Comparison of ENCODE assay signal across 24 cellular contexts in genomic region chr3:101846709-101847108, GRCh38. TPM values are rescaled to one million over a fixed set of nuclear protein-coding genes. Genes with fewer than 3 reads are reported as not detected.
DNase-seq lines count a peak whose midpoint lies in the region; ATAC-seq, FAIRE-seq and TF ChIP-seq lines count a peak whose summit lies in the region.
"Had no signal": no experiment of that assay in that cellular context is flagged by ENCODE, and none has a peak within 500 bp of the region (broad histone marks: within the 10 kb centered on the region; RNA-seq: fewer than 3 reads in every experiment).

No MANE protein-coding gene starts in this region.

- peak overlapping the region in 4 of 7 donors; percentile 31 to 99 (median 70) for H3K27ac Mint-ChIP-seq in CD4-positive, alpha-beta memory T cell
- H3K27ac Mint-ChIP-seq: activated CD4-positive, alpha-beta T cell treated with anti-CD3 and anti-CD28 coated beads, Interleukin-2, amount 10 ng/mL, durations not matched to agents 7 days and 5 days; activated naive CD8-positive, alpha-beta T cell treated with anti-CD3 and anti-CD28 coated beads for 36 hours; activated T-helper 17 cell treated with anti-CD3 and anti-CD28 coated beads, Interleukin-2, amount 50 U/mL, for 72 hours had no signal

- H3K14ac ChIP-seq in H1 (ENCODE audit: insufficient read length) (no peak overlapping the region), trophoblast cell (ENCODE audit: low read length) (no peak overlapping the region)

- H2AFZ ChIP-seq in H1 (ENCODE audit: low read length) (no peak overlapping the region), trophoblast cell (ENCODE audit: insufficient read depth, low read length, poor library complexity) (no peak overlapping the region), SK-N-SH (ENCODE audit: low read depth) (no peak overlapping the region)

- no peak overlapping the region for H2BK15ac ChIP-seq in H1 (ENCODE audit: low read length)

- H3K23ac ChIP-seq in H1 (ENCODE audit: insufficient read length) (no peak overlapping the region), trophoblast cell (ENCODE audit: low read length) (no peak overlapping the region)

- H3K9me3 ChIP-seq in CD4-positive, alpha-beta memory T cell (ENCODE audit: control insufficient read depth in 1 of 2, low read length in 2 of 2): no peaks in the 10 kb centered on the region
- H3K9me3 ChIP-seq in H1 (ENCODE audit: insufficient read depth in 2 of 2, low read depth in 1 of 2, low read length in 1 of 2): no peaks in the 10 kb centered on the region
- no peaks in the 10 kb centered on the region for H3K9me3 ChIP-seq in trophoblast cell (ENCODE audit: insufficient read depth, low read depth, low read length)
- H3K9me3 ChIP-seq in SK-N-SH: no peaks in the 10 kb centered on the region
- H3K9me3 ChIP-seq in psoas muscle: no peaks in the 10 kb centered on the region
- H3K9me3 ChIP-seq: Peyer's patch had no signal

- CTCF ChIA-PET in CD4-positive, alpha-beta memory T cell (lab: Charles Lee; ENCODE audit: partially characterized antibody): interaction anchor here (0.9 kb wide), 1 partner anchor 42 kb away, joined by 3 read pairs; no protein-coding TSS in a partner anchor
- CTCF ChIA-PET in H1 (lab: Charles Lee; ENCODE audit: partially characterized antibody) (interaction anchor here (4.0 kb wide), 1 partner anchor 33 kb away, joined by 24 read pairs; no protein-coding TSS in a partner anchor), SK-N-SH (lab: Yijun Ruan, JAX) (interaction anchor here (2.3 kb wide), 1 partner anchor 33 kb away, joined by 7 read pairs; no protein-coding TSS in a partner anchor)

- H4K91ac ChIP-seq in H1 (replicated peaks; ENCODE audit: insufficient read length, low read length): peak overlapping the region; percentile 68
- no peak overlapping the region for H4K91ac ChIP-seq in trophoblast cell (ENCODE audit: low read depth, low read length)

- no peak overlapping the region for H3K27ac ChIP-seq in CD4-positive, alpha-beta memory T cell (ENCODE audit: low read depth, low read length)
- H3K27ac ChIP-seq in H1 (ENCODE audit: low read depth, low read length): no peak overlapping the region
- H3K27ac ChIP-seq in trophoblast cell (ENCODE audit: low read depth, low read length): no peak overlapping the region
- no peak overlapping the region for H3K27ac ChIP-seq in SK-N-SH (ENCODE audit: low read depth in 2 of 2, low read length in 1 of 2)
- no peak overlapping the region for H3K27ac ChIP-seq in psoas muscle
- H3K27ac ChIP-seq: SJSA1 had no signal

- intact Hi-C loops in CD4-positive, alpha-beta memory T cell (cut with micrococcal nuclease): no loop called here
- intact Hi-C loops in psoas muscle (cut with DNase I): no loop called here

- H3K79me1 ChIP-seq in H1 (ENCODE audit: low read depth, low read length) (no peaks in the 10 kb centered on the region), trophoblast cell (ENCODE audit: low read length) (peaks cover 21% of the 10 kb centered on the region)

- TF ChIP-seq RAD21 in H1 (IDR thresholded peaks at IDR 0.05 in 1 of 2, conservative IDR thresholded peaks at IDR 0.05 in 1 of 2; ENCODE audit: low read depth in 2 of 2, low read length in 2 of 2) (no peak), SK-N-SH (IDR thresholded peaks at IDR 0.05; ENCODE audit: low read length) (no peak)

- POLR2A ChIA-PET in CD4-positive, alpha-beta memory T cell (lab: Charles Lee; ENCODE audit: partially characterized antibody): interaction anchor here (1.3 to 8.2 kb wide), 2 partner anchors 18 to 25 kb away, joined by 3 to 213 read pairs; no protein-coding TSS in a partner anchor
- POLR2A ChIA-PET in H1 (lab: Charles Lee; ENCODE audit: partially characterized antibody) (interaction anchor here (0.7 to 1.6 kb wide), 3 partner anchors 10 to 38 kb away, joined by 3 to 5 read pairs (median 3); no protein-coding TSS in a partner anchor), SK-N-SH (lab: Yijun Ruan, JAX) (no interaction called here)

- H4K12ac ChIP-seq in trophoblast cell (ENCODE audit: low read depth, low read length): no peak overlapping the region

- H4K8ac ChIP-seq in H1 (ENCODE audit: extremely low read depth, insufficient read depth, low read length) (no peak overlapping the region), trophoblast cell (ENCODE audit: low read depth, low read length) (no peak overlapping the region)

- 87% methylated on average over 2 of the region's 2 CpGs; no CpG with 5 or more reads in 1 of the 2 experiments for WGBS in H1 (ENCODE audit: extremely low coverage in 1 of 2, insufficient coverage in 1 of 2, insufficient read length in 1 of 2, insufficient replicate concordance in 2 of 2, low coverage in 1 of 2, low lambda C conversion rate in 2 of 2, missing lambda C conversion rate in 1 of 2), 2 experiments
- WGBS in trophoblast cell (ENCODE audit: extremely low coverage, insufficient coverage, insufficient read length): no CpG with 5 or more reads among the region's 2 CpGs
- WGBS in SK-N-SH (ENCODE audit: low lambda C conversion rate): 96% methylated on average over 2 of the region's 2 CpGs
- WGBS in psoas muscle, 3 donors: 95 to 97% (median 96%) methylated on average over 2 of the region's 2 CpGs

- peaks cover 13 to 22% of the 10 kb centered on the region in 2 experiments; a peak in 3 of 4 replicates for H3K79me2 ChIP-seq in H1 (ENCODE audit: control insufficient read depth in 1 of 2, insufficient read depth in 2 of 2, low read length in 2 of 2)
- H3K79me2 ChIP-seq in trophoblast cell (ENCODE audit: control insufficient read depth, insufficient read depth, low read length, poor library complexity): peaks cover 10% of the 10 kb centered on the region
- peaks cover 23% of the 10 kb centered on the region for H3K79me2 ChIP-seq in SK-N-SH (ENCODE audit: insufficient read depth)

- no peak overlapping the region for H3K4me2 ChIP-seq in H1 (ENCODE audit: insufficient read depth in 1 of 2, low read depth in 2 of 2, low read length in 2 of 2)
- no peak overlapping the region for H3K4me2 ChIP-seq in trophoblast cell (ENCODE audit: low read length)
- H3K4me2 ChIP-seq in SK-N-SH: no peak overlapping the region

- H2AK5ac ChIP-seq in H1 (ENCODE audit: low read depth, low read length) (peak overlapping the region; percentile 70; the same call in 1 of the 2 replicates), trophoblast cell (ENCODE audit: low read length) (no peak overlapping the region)

- TF ChIP-seq EP300 in H1 (IDR thresholded peaks at IDR 0.05; ENCODE audit: borderline replicate concordance in 1 of 2, low read depth in 2 of 2, low read length in 2 of 2) (no peak), SK-N-SH (IDR thresholded peaks at IDR 0.05; ENCODE audit: borderline replicate concordance in 1 of 2, low read depth in 1 of 2, low read length in 1 of 2) (no peak)

- no peak overlapping the region for H2BK120ac ChIP-seq in H1 (replicated peaks; ENCODE audit: low read depth, low read length)
- no peak overlapping the region for H2BK120ac ChIP-seq in trophoblast cell (ENCODE audit: insufficient read depth, low read length, poor library complexity)

- no peaks in the 10 kb centered on the region; the same call in 1 of the 2 replicates for H3K23me2 ChIP-seq in H1 (ENCODE audit: low read depth, low read length)

- H2BK12ac ChIP-seq in H1 (ENCODE audit: low read depth, low read length) (peak overlapping the region; percentile 32; the same call in 1 of the 2 replicates), trophoblast cell (ENCODE audit: low read length) (no peak overlapping the region)

- H4K20me1 ChIP-seq in H1 (replicated peaks in 1 of 2; ENCODE audit: control insufficient read depth in 1 of 2, insufficient read depth in 2 of 2, low read length in 2 of 2): peaks cover 0 to 7% of the 10 kb centered on the region in 2 experiments
- peaks cover 21% of the 10 kb centered on the region for H4K20me1 ChIP-seq in SK-N-SH (ENCODE audit: insufficient read depth)

- 0 out of 2 replicates have a peak overlapping the region, but pooled peaks have one; percentile 9 for H2BK20ac ChIP-seq in H1 (ENCODE audit: low read length)

- H3K18ac ChIP-seq in H1 (ENCODE audit: extremely low read depth, low read length) (peak overlapping the region; percentile 75), trophoblast cell (ENCODE audit: low read length) (no peak overlapping the region)

- no peak overlapping the region for H2BK5ac ChIP-seq in H1 (ENCODE audit: low read depth, low read length)
- H2BK5ac ChIP-seq in trophoblast cell (ENCODE audit: low read depth, low read length, poor library complexity): no peak overlapping the region

- H3K4ac ChIP-seq in H1 (replicated peaks; ENCODE audit: insufficient read length, low read depth, low read length) (no peak overlapping the region), trophoblast cell (ENCODE audit: low read depth, low read length) (no peak overlapping the region)

- peaks cover 10% of the 10 kb centered on the region for H3K4me1 ChIP-seq in CD4-positive, alpha-beta memory T cell (ENCODE audit: insufficient read depth, low read length)
- H3K4me1 ChIP-seq in H1 (replicated peaks in 1 of 4; ENCODE audit: control insufficient read depth in 3 of 4, insufficient read depth in 4 of 4, low read length in 3 of 4) (peaks cover 8 to 20% (median 16%) of the 10 kb centered on the region in 4 experiments), trophoblast cell (ENCODE audit: control insufficient read depth in 1 of 2, insufficient read depth in 2 of 2, low read length in 2 of 2) (peaks cover 3 to 6% of the 10 kb centered on the region in 2 experiments), SK-N-SH (ENCODE audit: control insufficient read depth in 1 of 2, insufficient read depth in 2 of 2, low read depth in 1 of 2, low read length in 1 of 2) (peaks cover 0 to 5% of the 10 kb centered on the region in 2 experiments; a peak in 2 of 4 replicates), psoas muscle (no peaks in the 10 kb centered on the region)

- peaks cover 0 to 5% (median 1%) of the 10 kb centered on the region in 8 donors for H3K9me3 Mint-ChIP-seq in CD4-positive, alpha-beta memory T cell
- H3K9me3 Mint-ChIP-seq: activated T-helper 17 cell treated with anti-CD3 and anti-CD28 coated beads, Interleukin-2, amount 50 U/mL, for 72 hours; effector memory CD8-positive, alpha-beta T cell had no signal

- no peak for ATAC-seq in psoas muscle
- no peak for ATAC-seq in GM21447 (IDR thresholded peaks at IDR 0.05; ENCODE audit: unreplicated experiment)
- ATAC-seq in HG02870 (IDR thresholded peaks at IDR 0.05; ENCODE audit: unreplicated experiment): no peak
- ATAC-seq: activated T-helper 17 cell treated with anti-CD3 and anti-CD28 coated beads, Interleukin-2, amount 50 U/mL, for 72 hours; effector memory CD8-positive, alpha-beta T cell; naive thymus-derived CD8-positive, alpha-beta T cell; sciatic nerve; T-helper 17 cell had no signal

- DNase-seq in CD4-positive, alpha-beta memory T cell: no peak
- DNase-seq in HT-29 (ENCODE audit: low spot score): peak; percentile 43
- no peak for DNase-seq in H1 (ENCODE audit: low read depth in 1 of 2, low spot score in 2 of 2)
- DNase-seq in trophoblast cell: peak; percentile 49 to 77
- DNase-seq in SK-N-SH: no peak
- DNase-seq in psoas muscle: no peak
- DNase-seq: activated CD4-positive, alpha-beta T cell treated with anti-CD3 and anti-CD28 coated beads, Interleukin-2, amount 10 ng/mL, durations not matched to agents 7 days and 5 days; activated naive CD8-positive, alpha-beta T cell treated with anti-CD3 and anti-CD28 coated beads for 36 hours; DMS79; effector memory CD8-positive, alpha-beta T cell; GOT3; naive thymus-derived CD8-positive, alpha-beta T cell; NCI-H1105; NCI-H2081 treated with DMSO at 0.1 percent for 48 hours; Peyer's patch; posterior cingulate gyrus; stimulated activated CD8-positive, alpha-beta memory T cell treated with anti-CD3 and anti-CD28 coated beads, Interleukin-4, amount 100 ng/mL, for 48 hours; T-helper 17 cell had no signal

- H3K4me1 Mint-ChIP-seq in CD4-positive, alpha-beta memory T cell: peaks cover 13 to 31% (median 16%) of the 10 kb centered on the region in 4 donors

- H3K9ac ChIP-seq in H1 (replicated peaks in 1 of 4; ENCODE audit: extremely low read depth in 1 of 4, low read depth in 3 of 4, low read length in 3 of 4): no peak overlapping the region
- H3K9ac ChIP-seq in trophoblast cell (ENCODE audit: low read length): no peak overlapping the region
- no peak overlapping the region for H3K9ac ChIP-seq in SK-N-SH

- no peak for FAIRE-seq in H1 (lab: Jason Lieb, UNC)
- FAIRE-seq: keratinocyte had no signal

- H3K4me3 ChIP-seq in CD4-positive, alpha-beta memory T cell (ENCODE audit: low read length in 2 of 2): no peak overlapping the region
- H3K4me3 ChIP-seq in H1 (ENCODE audit: extremely low read depth in 1 of 4, insufficient read depth in 2 of 4, low read depth in 3 of 4, low read length in 4 of 4) (no peak overlapping the region), trophoblast cell (ENCODE audit: low read depth, low read length) (no peak overlapping the region), SK-N-SH (ENCODE audit: low read depth in 2 of 2, low read length in 1 of 2) (no peak overlapping the region), psoas muscle (no peak overlapping the region)
- H3K4me3 ChIP-seq: Peyer's patch, SJSA1 had no signal

- no peaks in the 10 kb centered on the region for H3K9me2 ChIP-seq in SK-N-SH

- H3K56ac ChIP-seq in H1 (replicated peaks; ENCODE audit: insufficient read length, low read depth, low read length): no peak overlapping the region

- no peak overlapping the region for H3K4me3 Mint-ChIP-seq in CD4-positive, alpha-beta memory T cell
- H3K4me3 Mint-ChIP-seq: activated CD4-positive, alpha-beta T cell treated with anti-CD3 and anti-CD28 coated beads, Interleukin-2, amount 10 ng/mL, durations not matched to agents 7 days and 5 days; activated naive CD8-positive, alpha-beta T cell treated with anti-CD3 and anti-CD28 coated beads for 36 hours; activated T-helper 17 cell treated with anti-CD3 and anti-CD28 coated beads, Interleukin-2, amount 50 U/mL, for 72 hours; effector memory CD8-positive, alpha-beta T cell; T-helper 17 cell had no signal

- no peaks in the 10 kb centered on the region for H3K27me3 ChIP-seq in CD4-positive, alpha-beta memory T cell (ENCODE audit: insufficient read depth, low read length)
- H3K27me3 ChIP-seq in H1 (replicated peaks in 1 of 4; ENCODE audit: control insufficient read depth in 3 of 4, extremely low read depth in 1 of 4, insufficient read depth in 3 of 4, low read length in 3 of 4): no peaks in the 10 kb centered on the region
- no peaks in the 10 kb centered on the region for H3K27me3 ChIP-seq in trophoblast cell (ENCODE audit: insufficient read depth, low read length)
- H3K27me3 ChIP-seq in SK-N-SH (ENCODE audit: insufficient read depth): no peaks in the 10 kb centered on the region
- no peaks in the 10 kb centered on the region for H3K27me3 ChIP-seq in psoas muscle (ENCODE audit: insufficient read depth in 3 of 3, low read length in 2 of 3)
- H3K27me3 ChIP-seq: Peyer's patch, SJSA1 had no signal

- peaks cover 4% of the 10 kb centered on the region for H3F3A ChIP-seq in SK-N-SH (replicated peaks; ENCODE audit: insufficient read depth)

- no peak for TF ChIP-seq CTCF in H1 (IDR thresholded peaks at IDR 0.05; ENCODE audit: control extremely low read depth in 1 of 3, insufficient read depth in 1 of 3, low read depth in 1 of 3, low read length in 3 of 3)
- no peak for TF ChIP-seq CTCF in SK-N-SH (IDR thresholded peaks at IDR 0.05)
- TF ChIP-seq CTCF in psoas muscle (IDR thresholded peaks at IDR 0.05): no peak

- TF ChIP-seq POLR2A in H1 (IDR thresholded peaks at IDR 0.05; ENCODE audit: control extremely low read depth in 1 of 2, low read depth in 2 of 2, low read length in 2 of 2): no peak

- no peaks in the 10 kb centered on the region for H3K36me3 ChIP-seq in CD4-positive, alpha-beta memory T cell (ENCODE audit: insufficient read depth, low read length)
- H3K36me3 ChIP-seq in H1 (ENCODE audit: control insufficient read depth in 2 of 4, insufficient read depth in 4 of 4, low read length in 3 of 4): peaks cover 0 to 2% (median 0%) of the 10 kb centered on the region in 4 experiments; a peak in 2 of 8 replicates
- H3K36me3 ChIP-seq in trophoblast cell (ENCODE audit: control insufficient read depth in 1 of 2, insufficient read depth in 2 of 2, low read length in 2 of 2): no peaks in the 10 kb centered on the region
- peaks cover 2 to 9% of the 10 kb centered on the region in 2 experiments for H3K36me3 ChIP-seq in SK-N-SH (replicated peaks in 1 of 2; ENCODE audit: control insufficient read depth in 1 of 2, insufficient read depth in 2 of 2, low read length in 1 of 2)
- H3K36me3 ChIP-seq in psoas muscle (ENCODE audit: insufficient read depth in 1 of 2, low read depth in 1 of 2): peaks cover under 1 to 1% of the 10 kb centered on the region in 2 donors
- H3K36me3 ChIP-seq: Peyer's patch had no signal

- no peaks in the 10 kb centered on the region for H3K27me3 Mint-ChIP-seq in CD4-positive, alpha-beta memory T cell
- H3K27me3 Mint-ChIP-seq: activated CD4-positive, alpha-beta T cell treated with anti-CD3 and anti-CD28 coated beads, Interleukin-2, amount 10 ng/mL, durations not matched to agents 7 days and 5 days; activated naive CD8-positive, alpha-beta T cell treated with anti-CD3 and anti-CD28 coated beads for 36 hours; activated T-helper 17 cell treated with anti-CD3 and anti-CD28 coated beads, Interleukin-2, amount 50 U/mL, for 72 hours; effector memory CD8-positive, alpha-beta T cell; naive thymus-derived CD8-positive, alpha-beta T cell; T-helper 17 cell had no signal

- peaks cover 14 to 23% of the 10 kb centered on the region in 2 donors for H3K36me3 Mint-ChIP-seq in CD4-positive, alpha-beta memory T cell

- H4K5ac ChIP-seq in H1 (ENCODE audit: insufficient read length, low read depth, low read length): no peak overlapping the region

RNA-seq across cellular contexts. Expression of gene NFKBIZ, which starts 2.6 kb away (rescaled TPM):
- 10 to 100 TPM; 75.9 to 79.5 TPM for total RNA-seq in CD4-positive, alpha-beta memory T cell
- polyA plus RNA-seq in CD4-positive, alpha-beta memory T cell: 10 to 100 TPM in 1 of 2 donors, 1 to 10 TPM in 1; 7.3 to 13.2 TPM
- total RNA-seq in HT-29 (2014; rRNA removed; shearing (Covaris generic)): 51.0 and 53.2 TPM in 2 replicates
- total RNA-seq in H1 (2021; fragmentation: NEBNext Ultra II Directional; extraction: Animal tissue kit (Norgen Biotek cat#: 25700)): 24.5 TPM in 2 replicates
- polyA plus RNA-seq in H1 (2011; rRNA removed): 7.2 and 7.6 TPM in 2 replicates
- polyA plus RNA-seq in H1 (2011; cell fraction: cytosol; rRNA removed): 11.7 TPM
- polyA plus RNA-seq in H1 (2011; cell fraction: nucleus; rRNA removed): 28.2 TPM
- polyA plus RNA-seq in H1 (2012, experiment 1 of 2): 6.3 to 9.7 TPM (median 9.1 TPM) in 4 replicates
- 0.87 TPM for polyA plus RNA-seq in H1 (2012, experiment 2 of 2)
- polyA plus RNA-seq in H1 (2013, experiment 1 of 2): 14.6 TPM
- 13.6 TPM for polyA plus RNA-seq in H1 (2013, experiment 2 of 2)
- 28.3 and 29.0 TPM in 2 replicates for polyA minus RNA-seq in H1 (2011; rRNA and poly(A)+ RNA removed)
- 11.5 TPM for polyA minus RNA-seq in H1 (2011; cell fraction: cytosol; rRNA and poly(A)+ RNA removed)
- polyA minus RNA-seq in H1 (2011; cell fraction: nucleus; rRNA and poly(A)+ RNA removed): 77.8 TPM
- 5.7 and 6.0 TPM in 2 replicates for polyA plus RNA-seq in trophoblast cell (2013)
- polyA plus RNA-seq in SK-N-SH (2012; rRNA removed): 59.9 and 70.9 TPM in 2 replicates
- 28.0 and 28.4 TPM in 2 replicates for polyA plus RNA-seq in SK-N-SH (2012; cell fraction: cytosol; rRNA removed)
- 221 and 343 TPM in 2 replicates for polyA plus RNA-seq in SK-N-SH (2012; cell fraction: nucleus; rRNA removed)
- total RNA-seq in psoas muscle: 10 to 100 TPM in 2 of 4 donors, 1 to 10 TPM in 2; 6.4 to 12.5 (median 9.8) TPM
- polyA plus RNA-seq in psoas muscle: 1 to 10 TPM; 3.0 to 8.8 (median 5.4) TPM

Comparison
In these comparisons a context has a peak if more than half of its experiments do, and no peak if none do; other contexts are left out.
1. DNase-seq: peak in HT-29 (single experiment) and trophoblast cell (2 of 2); none in CD4-positive, alpha-beta memory T cell (0 of 5), H1 (0 of 2), SK-N-SH (single experiment) and psoas muscle (0 of 2).